Comparison of ENCODE assay signal across 14 cellular contexts in genomic region chr5:179605026-179605833, GRCh38. TPM values are rescaled to one million over a fixed set of nuclear protein-coding genes. Genes with fewer than 3 reads are reported as not detected.
DNase-seq lines count a peak whose midpoint lies in the region; ATAC-seq, FAIRE-seq and TF ChIP-seq lines count a peak whose summit lies in the region.
"Had no signal": no experiment of that assay in that cellular context is flagged by ENCODE, and none has a peak within 500 bp of the region (broad histone marks: within the 10 kb centered on the region; RNA-seq: fewer than 3 reads in every experiment).

No MANE protein-coding gene starts in this region.

- no peak for FAIRE-seq in kidney (lab: Jason Lieb, UNC)
- FAIRE-seq: A204.1 had no signal

- H3K27ac Mint-ChIP-seq in stimulated activated effector memory CD8-positive, alpha-beta T cell treated with anti-CD3 and anti-CD28 coated beads, Interleukin-12 subunit alpha, Interleukin-12 subunit beta, amount 100 ng/mL, for 72 hours: peak overlapping the region; percentile 74
- H3K27ac Mint-ChIP-seq: activated CD4-positive, alpha-beta T cell treated with anti-CD3 and anti-CD28 coated beads, Interleukin-2, amount 10 ng/mL, durations not matched to agents 24 days and 14 days had no signal

- intact Hi-C loops in kidney (cut with DNase I): no loop called here

- no peak for TF ChIP-seq CTCF in kidney (IDR thresholded peaks at IDR 0.05; ENCODE audit: borderline replicate concordance, extremely low read depth, insufficient read depth)

- no peak for ATAC-seq in stimulated activated effector memory CD8-positive, alpha-beta T cell treated with anti-CD3 and anti-CD28 coated beads, Interleukin-12 subunit alpha, Interleukin-12 subunit beta, amount 100 ng/mL, for 72 hours
- no peak for ATAC-seq in HG02981 (IDR thresholded peaks at IDR 0.05; ENCODE audit: unreplicated experiment)
- ATAC-seq: foreskin keratinocyte had no signal

- H3K4me1 ChIP-seq in adipocyte (ENCODE audit: control insufficient read depth, insufficient read depth, low read length): peaks cover 20% of the 10 kb centered on the region
- no peaks in the 10 kb centered on the region for H3K4me1 ChIP-seq in kidney (ENCODE audit: control insufficient read depth in 1 of 2, insufficient read depth in 1 of 2, low read depth in 1 of 2, low read length in 2 of 2)
- H3K4me1 ChIP-seq in HAP-1: peaks cover 2% of the 10 kb centered on the region
- H3K4me1 ChIP-seq: foreskin keratinocyte had no signal

- in situ Hi-C loops in HAP-1 (cut with MboI; ENCODE audit: low sequenced_read_pairs): no loop called here

- H3K27me3 ChIP-seq in adipocyte (replicated peaks; ENCODE audit: control insufficient read depth, insufficient read depth, low read length) (no peaks in the 10 kb centered on the region), HAP-1 (ENCODE audit: low read depth) (no peaks in the 10 kb centered on the region)
- H3K27me3 ChIP-seq: foreskin keratinocyte had no signal

- H3K9me3 Mint-ChIP-seq in stimulated activated effector memory CD8-positive, alpha-beta T cell treated with anti-CD3 and anti-CD28 coated beads, Interleukin-12 subunit alpha, Interleukin-12 subunit beta, amount 100 ng/mL, for 72 hours: no peaks in the 10 kb centered on the region
- H3K9me3 Mint-ChIP-seq: activated CD4-positive, alpha-beta T cell treated with anti-CD3 and anti-CD28 coated beads, Interleukin-2, amount 10 ng/mL, durations not matched to agents 24 days and 14 days had no signal

- no peak overlapping the region for H3K4me3 Mint-ChIP-seq in stimulated activated effector memory CD8-positive, alpha-beta T cell treated with anti-CD3 and anti-CD28 coated beads, Interleukin-12 subunit alpha, Interleukin-12 subunit beta, amount 100 ng/mL, for 72 hours
- H3K4me3 Mint-ChIP-seq: activated CD4-positive, alpha-beta T cell treated with anti-CD3 and anti-CD28 coated beads, Interleukin-2, amount 10 ng/mL, durations not matched to agents 24 days and 14 days had no signal

- H3K9me3 ChIP-seq in adipocyte (ENCODE audit: control insufficient read depth, low read length) (no peaks in the 10 kb centered on the region), kidney (ENCODE audit: control insufficient read depth in 1 of 2, low read length in 2 of 2) (no peaks in the 10 kb centered on the region), HAP-1 (no peaks in the 10 kb centered on the region)
- H3K9me3 ChIP-seq: lower lobe of right lung had no signal

- no peak overlapping the region for H3K27ac ChIP-seq in kidney (ENCODE audit: low read depth in 2 of 2, low read length in 2 of 2)
- H3K27ac ChIP-seq: foreskin keratinocyte, lower lobe of right lung had no signal

- DNase-seq in NCI-H2171 treated with DMSO at 0.1 percent for 48 hours (lab: John Stamatoyannopoulos, UW): peak; percentile 25
- no peak for DNase-seq in NCI-H2171 (lab: John Stamatoyannopoulos, UW)
- peak; percentile 71 for DNase-seq in adipocyte (ENCODE audit: low read depth)
- peak; percentile 51 for DNase-seq in kidney
- DNase-seq in stimulated activated effector memory CD8-positive, alpha-beta T cell treated with anti-CD3 and anti-CD28 coated beads, Interleukin-12 subunit alpha, Interleukin-12 subunit beta, amount 100 ng/mL, for 72 hours (ENCODE audit: low spot score in 2 of 2): no peak
- no peak for DNase-seq in SK-N-DZ (ENCODE audit: low spot score)
- DNase-seq in HAP-1 (ENCODE audit: low spot score in 2 of 2): no peak
- DNase-seq: activated CD4-positive, alpha-beta T cell treated with anti-CD3 and anti-CD28 coated beads, Interleukin-2, amount 10 ng/mL, durations not matched to agents 24 days and 14 days; foreskin keratinocyte; KG1; lower lobe of right lung; SHP77 had no signal

- peaks cover 86% of the 10 kb centered on the region for H3K36me3 Mint-ChIP-seq in stimulated activated effector memory CD8-positive, alpha-beta T cell treated with anti-CD3 and anti-CD28 coated beads, Interleukin-12 subunit alpha, Interleukin-12 subunit beta, amount 100 ng/mL, for 72 hours

- H3K9ac ChIP-seq in adipocyte (ENCODE audit: low read length) (peak overlapping the region; percentile 28), kidney (ENCODE audit: low read length in 2 of 2) (no peak overlapping the region)

- H3K4me1 Mint-ChIP-seq in stimulated activated effector memory CD8-positive, alpha-beta T cell treated with anti-CD3 and anti-CD28 coated beads, Interleukin-12 subunit alpha, Interleukin-12 subunit beta, amount 100 ng/mL, for 72 hours: peaks cover 28% of the 10 kb centered on the region

- no peak overlapping the region for H3K4me3 ChIP-seq in adipocyte (ENCODE audit: low read length)
- no peak overlapping the region for H3K4me3 ChIP-seq in kidney (ENCODE audit: low read length in 2 of 2)
- H3K4me3 ChIP-seq in HAP-1: no peak overlapping the region
- H3K4me3 ChIP-seq: lower lobe of right lung had no signal

- H3K36me3 ChIP-seq in adipocyte (ENCODE audit: control insufficient read depth, insufficient read depth, low read length, severe bottlenecking) (peaks cover 50% of the 10 kb centered on the region), kidney (ENCODE audit: control insufficient read depth in 1 of 2, insufficient read depth in 2 of 2, low read length in 2 of 2) (peaks cover 19 to 40% of the 10 kb centered on the region in 2 donors), HAP-1 (replicated peaks) (peaks cover 71% of the 10 kb centered on the region)

RNA-seq across cellular contexts. Expression of gene HNRNPH1, which starts 18.2 kb away (rescaled TPM):
- total RNA-seq in kidney: 564 TPM
- polyA plus RNA-seq in kidney (ENCODE audit: insufficient read depth, low read depth, low replicate concordance): 191 TPM
- 473 and 506 TPM in 2 replicates for polyA plus RNA-seq in SK-N-DZ (2014; cell fraction: cytosol; rRNA removed)
- 1,378 and 1,791 TPM in 2 replicates for polyA plus RNA-seq in SK-N-DZ (2014; cell fraction: nucleus; rRNA removed)

RNA-seq across cellular contexts. Expression of gene RUFY1, which starts 54.9 kb away (rescaled TPM):
- 56.3 TPM for total RNA-seq in kidney
- polyA plus RNA-seq in kidney (ENCODE audit: insufficient read depth, low read depth, low replicate concordance): 48.5 TPM
- 17.3 and 22.2 TPM in 2 replicates for polyA plus RNA-seq in SK-N-DZ (2014; cell fraction: cytosol; rRNA removed)
- polyA plus RNA-seq in SK-N-DZ (2014; cell fraction: nucleus; rRNA removed): 39.8 and 47.4 TPM in 2 replicates

Comparison
In these comparisons a context has a peak if more than half of its experiments do, and no peak if none do; other contexts are left out.
1. DNase-seq: peak in NCI-H2171 treated with DMSO at 0.1 percent for 48 hours (single experiment), adipocyte (single experiment) and kidney (single experiment); none in NCI-H2171 (single experiment), stimulated activated effector memory CD8-positive, alpha-beta T cell treated with anti-CD3 and anti-CD28 coated beads, Interleukin-12 subunit alpha, Interleukin-12 subunit beta, amount 100 ng/mL, for 72 hours (0 of 2), SK-N-DZ (single experiment) and HAP-1 (0 of 2).